ENCODE assay signal across 1 cellular context in the genomic region with DNA sequence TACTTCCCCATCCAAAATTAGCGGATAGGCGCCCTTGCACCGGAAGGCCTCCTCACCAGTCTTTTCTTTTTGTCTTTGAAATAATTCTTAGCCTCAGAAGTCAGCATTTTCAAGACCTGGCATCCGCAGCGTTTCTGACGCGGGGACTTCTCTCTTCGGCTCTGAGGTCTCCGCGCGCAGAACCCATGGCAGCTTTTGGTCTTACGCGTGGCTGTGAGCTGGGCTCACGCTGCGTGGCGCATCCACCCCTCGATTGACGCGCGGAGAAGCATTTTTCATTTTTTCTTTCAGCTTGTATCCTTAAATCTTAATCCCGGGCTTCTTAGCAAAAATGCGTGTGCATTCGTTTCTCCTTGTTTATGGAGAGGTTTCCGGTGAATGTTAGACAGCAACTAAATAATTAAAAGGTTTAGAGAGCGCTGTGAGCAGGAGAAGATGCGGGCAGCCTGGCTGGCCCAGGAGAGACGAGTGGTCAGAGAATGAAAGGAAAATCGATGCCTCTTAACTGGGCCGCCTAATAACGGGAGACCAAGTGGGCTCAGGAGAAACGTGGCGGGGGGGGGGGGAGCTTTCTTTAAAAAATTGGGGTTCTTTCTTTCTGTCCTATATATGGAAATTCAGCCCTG.
TF ChIP-seq lines count a peak whose summit lies in the region.

No MANE protein-coding gene starts in this region.

TF ChIP-seq in HEK293, 187 proteins besides CTCF, POLR2A, EP300 and RAD21 (continued from another document):
- TF ChIP-seq, protein P1, sequence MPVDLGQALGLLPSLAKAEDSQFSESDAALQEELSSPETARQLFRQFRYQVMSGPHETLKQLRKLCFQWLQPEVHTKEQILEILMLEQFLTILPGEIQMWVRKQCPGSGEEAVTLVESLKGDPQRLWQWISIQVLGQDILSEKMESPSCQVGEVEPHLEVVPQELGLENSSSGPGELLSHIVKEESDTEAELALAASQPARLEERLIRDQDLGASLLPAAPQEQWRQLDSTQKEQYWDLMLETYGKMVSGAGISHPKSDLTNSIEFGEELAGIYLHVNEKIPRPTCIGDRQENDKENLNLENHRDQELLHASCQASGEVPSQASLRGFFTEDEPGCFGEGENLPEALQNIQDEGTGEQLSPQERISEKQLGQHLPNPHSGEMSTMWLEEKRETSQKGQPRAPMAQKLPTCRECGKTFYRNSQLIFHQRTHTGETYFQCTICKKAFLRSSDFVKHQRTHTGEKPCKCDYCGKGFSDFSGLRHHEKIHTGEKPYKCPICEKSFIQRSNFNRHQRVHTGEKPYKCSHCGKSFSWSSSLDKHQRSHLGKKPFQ (tag by site-specific recombination; IDR thresholded peaks at IDR 0.05): no peak
- TF ChIP-seq GLIS1 (tag by site-specific recombination; IDR thresholded peaks at IDR 0.05) (no peak), ZNF433 (tag by site-specific recombination; IDR thresholded peaks at IDR 0.05; ENCODE audit: low read depth) (no peak), OVOL3 (tag by site-specific recombination; IDR thresholded peaks at IDR 0.05) (no peak), ZNF843 (tag by site-specific recombination; IDR thresholded peaks at IDR 0.05) (no peak)
